Comparison of ENCODE assay signal across 1 cellular context in the genomic region with DNA sequence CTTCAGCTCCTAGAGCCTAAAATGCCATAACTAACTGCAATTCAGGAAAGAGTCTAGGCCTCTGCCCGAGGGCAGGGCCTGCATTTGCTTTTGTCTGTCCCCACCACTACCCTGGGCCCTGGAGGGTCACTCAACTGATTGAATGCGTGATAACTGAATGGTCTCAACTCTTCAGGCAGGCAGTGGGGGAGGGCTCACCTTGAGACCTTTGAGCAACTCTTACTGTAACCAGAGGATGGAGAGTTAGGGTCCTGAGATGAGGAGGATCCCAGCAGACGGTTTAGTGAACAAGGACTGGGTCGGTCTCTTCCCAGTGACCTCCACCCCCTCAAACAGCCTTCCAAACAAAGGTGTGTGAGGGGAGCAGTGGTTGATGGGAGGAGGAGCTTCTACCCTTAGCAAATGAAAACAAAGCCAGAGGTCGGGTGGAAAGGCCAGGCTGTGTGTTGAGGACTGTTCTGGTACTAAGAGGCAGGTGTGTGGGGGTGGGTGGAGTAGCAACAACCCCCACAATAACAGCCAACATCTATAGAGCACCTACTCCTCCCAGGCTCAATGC.
TF ChIP-seq lines count a peak whose summit lies in the region.

No MANE protein-coding gene starts in this region.

TF ChIP-seq in K562, 482 proteins besides CTCF, POLR2A, EP300 and RAD21:
- TF ChIP-seq EGR1 (conservative IDR thresholded peaks at IDR 0.05) = peak; percentile 53
- TF ChIP-seq E2F3 (CRISPR knock-in tag; IDR thresholded peaks at IDR 0.05) = 0 out of 2 replicates have a peak, but pooled peaks have one; percentile 33
- TF ChIP-seq NR2C1 (IDR thresholded peaks at IDR 0.05) = no peak
- 0 out of 2 replicates have a peak, but pooled peaks have one; percentile 10 for TF ChIP-seq NR2C1 (tag; IDR thresholded peaks at IDR 0.05)
- TF ChIP-seq GABPB1 (CRISPR knock-in tag; IDR thresholded peaks at IDR 0.05) = no peak
- TF ChIP-seq, protein P1, sequence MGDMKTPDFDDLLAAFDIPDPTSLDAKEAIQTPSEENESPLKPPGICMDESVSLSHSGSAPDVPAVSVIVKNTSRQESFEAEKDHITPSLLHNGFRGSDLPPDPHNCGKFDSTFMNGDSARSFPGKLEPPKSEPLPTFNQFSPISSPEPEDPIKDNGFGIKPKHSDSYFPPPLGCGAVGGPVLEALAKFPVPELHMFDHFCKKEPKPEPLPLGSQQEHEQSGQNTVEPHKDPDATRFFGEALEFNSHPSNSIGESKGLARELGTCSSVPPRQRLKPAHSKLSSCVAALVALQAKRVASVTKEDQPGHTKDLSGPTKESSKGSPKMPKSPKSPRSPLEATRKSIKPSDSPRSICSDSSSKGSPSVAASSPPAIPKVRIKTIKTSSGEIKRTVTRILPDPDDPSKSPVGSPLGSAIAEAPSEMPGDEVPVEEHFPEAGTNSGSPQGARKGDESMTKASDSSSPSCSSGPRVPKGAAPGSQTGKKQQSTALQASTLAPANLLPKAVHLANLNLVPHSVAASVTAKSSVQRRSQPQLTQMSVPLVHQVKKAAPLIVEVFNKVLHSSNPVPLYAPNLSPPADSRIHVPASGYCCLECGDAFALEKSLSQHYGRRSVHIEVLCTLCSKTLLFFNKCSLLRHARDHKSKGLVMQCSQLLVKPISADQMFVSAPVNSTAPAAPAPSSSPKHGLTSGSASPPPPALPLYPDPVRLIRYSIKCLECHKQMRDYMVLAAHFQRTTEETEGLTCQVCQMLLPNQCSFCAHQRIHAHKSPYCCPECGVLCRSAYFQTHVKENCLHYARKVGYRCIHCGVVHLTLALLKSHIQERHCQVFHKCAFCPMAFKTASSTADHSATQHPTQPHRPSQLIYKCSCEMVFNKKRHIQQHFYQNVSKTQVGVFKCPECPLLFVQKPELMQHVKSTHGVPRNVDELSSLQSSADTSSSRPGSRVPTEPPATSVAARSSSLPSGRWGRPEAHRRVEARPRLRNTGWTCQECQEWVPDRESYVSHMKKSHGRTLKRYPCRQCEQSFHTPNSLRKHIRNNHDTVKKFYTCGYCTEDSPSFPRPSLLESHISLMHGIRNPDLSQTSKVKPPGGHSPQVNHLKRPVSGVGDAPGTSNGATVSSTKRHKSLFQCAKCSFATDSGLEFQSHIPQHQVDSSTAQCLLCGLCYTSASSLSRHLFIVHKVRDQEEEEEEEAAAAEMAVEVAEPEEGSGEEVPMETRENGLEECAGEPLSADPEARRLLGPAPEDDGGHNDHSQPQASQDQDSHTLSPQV (IDR thresholded peaks at IDR 0.05) = peak; percentile 33; the same call in 1 of the 2 replicates
- no peak for TF ChIP-seq SFPQ (IDR thresholded peaks at IDR 0.05; ENCODE audit: low read depth, low read length)
